Comparison of ENCODE assay signal across 8 cellular contexts in the genomic region with DNA sequence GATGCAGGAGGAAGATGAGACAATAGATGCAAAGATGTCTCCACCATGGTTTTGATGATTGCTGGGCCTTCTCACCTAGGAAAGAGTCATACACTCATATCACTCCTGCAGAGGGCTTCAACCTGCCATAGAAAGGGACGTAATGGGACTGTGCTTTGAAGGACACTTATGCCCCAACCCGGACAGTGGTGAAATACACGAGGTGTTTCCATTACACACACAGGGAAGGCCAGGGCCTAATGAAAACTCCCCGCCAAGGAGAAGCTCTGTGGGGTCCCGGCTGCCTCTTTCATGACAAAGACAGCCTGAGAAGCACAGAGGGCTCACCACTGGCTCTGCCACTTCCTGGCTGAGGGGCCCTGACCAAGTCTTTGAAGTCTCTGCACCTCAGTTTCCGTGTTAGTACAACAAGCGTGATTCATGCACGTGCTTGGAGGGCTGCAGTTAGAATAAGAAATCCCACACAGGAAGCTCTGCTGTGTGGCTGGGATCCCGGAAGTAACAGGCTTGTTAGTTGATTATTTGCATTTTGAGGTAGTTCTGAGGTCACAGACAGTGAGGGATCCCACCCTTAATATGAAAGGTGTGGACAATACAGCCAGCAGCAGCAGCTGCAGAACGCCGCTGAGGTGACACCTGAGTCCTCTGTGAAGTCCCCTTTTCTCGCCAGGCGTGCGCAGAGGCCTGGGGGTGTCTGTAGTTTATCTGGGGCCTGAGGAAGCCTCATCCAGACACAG.
DNase-seq lines count a peak whose midpoint lies in the region; ATAC-seq and TF ChIP-seq lines count a peak whose summit lies in the region.

No MANE protein-coding gene starts in this region.

- H3K9me3 Mint-ChIP-seq in activated CD8-positive, alpha-beta T cell treated with anti-CD3 and anti-CD28 coated beads, Interleukin-2, amount 10 ng/mL, durations not matched to agents 7 days and 5 days (ENCODE audit: insufficient read depth) = no peaks in the 10 kb centered on the region
- H3K9me3 Mint-ChIP-seq in memory B cell = no peaks in the 10 kb centered on the region

- H2AFZ ChIP-seq in PC-9 = no peak overlapping the region

- no peaks in the 10 kb centered on the region for H3K27me3 Mint-ChIP-seq in activated CD8-positive, alpha-beta T cell treated with anti-CD3 and anti-CD28 coated beads, Interleukin-2, amount 10 ng/mL, durations not matched to agents 7 days and 5 days (ENCODE audit: low read depth)
- H3K27me3 Mint-ChIP-seq in memory B cell = no peaks in the 10 kb centered on the region

- H3K4me3 ChIP-seq in PC-9 = no peak overlapping the region

- peaks cover 55% of the 10 kb centered on the region for H3K4me1 Mint-ChIP-seq in activated CD8-positive, alpha-beta T cell treated with anti-CD3 and anti-CD28 coated beads, Interleukin-2, amount 10 ng/mL, durations not matched to agents 7 days and 5 days (ENCODE audit: low read depth)
- peaks cover 17% of the 10 kb centered on the region for H3K4me1 Mint-ChIP-seq in memory B cell

- peak overlapping the region; percentile 82 for H3K27ac Mint-ChIP-seq in activated CD8-positive, alpha-beta T cell treated with anti-CD3 and anti-CD28 coated beads, Interleukin-2, amount 10 ng/mL, durations not matched to agents 7 days and 5 days
- peak overlapping the region; percentile 89 for H3K27ac Mint-ChIP-seq in memory B cell

- H3K4me3 Mint-ChIP-seq in activated CD8-positive, alpha-beta T cell treated with anti-CD3 and anti-CD28 coated beads, Interleukin-2, amount 10 ng/mL, durations not matched to agents 7 days and 5 days = peak overlapping the region; percentile 12
- peak overlapping the region; percentile 34 for H3K4me3 Mint-ChIP-seq in memory B cell

- no peaks in the 10 kb centered on the region for H3K4me1 ChIP-seq in PC-9 (replicated peaks; ENCODE audit: insufficient read depth)

- CTCF ChIA-PET in activated CD8-positive, alpha-beta T cell treated with anti-CD3 and anti-CD28 coated beads, Interleukin-2, amount 10 ng/mL, durations not matched to agents 7 days and 5 days (lab: Charles Lee) = interaction anchor here (1.0 to 2.6 kb wide), 5 partner anchors 10 to 109 kb away, joined by 3 to 17 read pairs (median 5); no protein-coding TSS in a partner anchor
- CTCF ChIA-PET in PC-9 (lab: Charles Lee) = no interaction called here

- H3K9me2 ChIP-seq in PC-9 (ENCODE audit: insufficient read depth) = no peaks in the 10 kb centered on the region

- ATAC-seq in GM19397 (IDR thresholded peaks at IDR 0.05; ENCODE audit: unreplicated experiment) (peak; percentile 81), HG03565 (IDR thresholded peaks at IDR 0.05; ENCODE audit: unreplicated experiment) (peak; percentile 80), memory B cell (ENCODE audit: low read depth) (peak; percentile 89)
- peak; percentile 93 for ATAC-seq in activated CD8-positive, alpha-beta T cell treated with anti-CD3 and anti-CD28 coated beads, Interleukin-2, amount 10 ng/mL, durations not matched to agents 7 days and 5 days

- peak; percentile 92 for DNase-seq in activated CD8-positive, alpha-beta T cell treated with anti-CD3 and anti-CD28 coated beads, Interleukin-2, amount 10 ng/mL, durations not matched to agents 7 days and 5 days
- DNase-seq in memory B cell (ENCODE audit: low spot score in 2 of 2) = peak; percentile 40 to 59
- DNase-seq in DMS153 (lab: John Stamatoyannopoulos, UW) = no peak
- DNase-seq in PC-9 = no peak
- DNase-seq in NCI-H2029 treated with DMSO at 0.1 percent for 48 hours (lab: John Stamatoyannopoulos, UW) = no peak
- DNase-seq in globus pallidus (ENCODE audit: low spot score) = no peak

- no peaks in the 10 kb centered on the region for H4K20me1 ChIP-seq in PC-9 (ENCODE audit: insufficient read depth)

- intact Hi-C loops in PC-9 (cut with micrococcal nuclease; ENCODE audit: unreplicated experiment) = no loop called here

- no peaks in the 10 kb centered on the region for H3K36me3 ChIP-seq in PC-9 (ENCODE audit: low read depth)

- no peak for TF ChIP-seq CTCF in PC-9 (conservative IDR thresholded peaks at IDR 0.05)

- no TSS peak for BruUV-seq in PC-9 (replicated peaks; lab: Mats Ljungman, UMichigan)

- no peak overlapping the region for H3K4me2 ChIP-seq in PC-9

- H3K9me3 ChIP-seq in PC-9 (ENCODE audit: insufficient read depth, low read depth) = no peaks in the 10 kb centered on the region

- no peaks in the 10 kb centered on the region for H3K36me3 Mint-ChIP-seq in activated CD8-positive, alpha-beta T cell treated with anti-CD3 and anti-CD28 coated beads, Interleukin-2, amount 10 ng/mL, durations not matched to agents 7 days and 5 days (ENCODE audit: low read depth)
- no peaks in the 10 kb centered on the region for H3K36me3 Mint-ChIP-seq in memory B cell

- no peaks in the 10 kb centered on the region for H3F3A ChIP-seq in PC-9 (ENCODE audit: insufficient read depth, low read depth)

- no peaks in the 10 kb centered on the region for H3K79me2 ChIP-seq in PC-9 (ENCODE audit: low read depth)

- POLR2A ChIA-PET in activated CD8-positive, alpha-beta T cell treated with anti-CD3 and anti-CD28 coated beads, Interleukin-2, amount 10 ng/mL, durations not matched to agents 7 days and 5 days (lab: Charles Lee) = interaction anchor here (0.6 to 1.2 kb wide), 7 partner anchors 8 to 304 kb away, joined by 3 to 9 read pairs (median 3); a partner anchor contains a TSS
- POLR2A ChIA-PET in PC-9 (lab: Charles Lee; ENCODE audit: unreplicated experiment) = no interaction called here

- no peak overlapping the region for H3K27ac ChIP-seq in PC-9

- H3K27me3 ChIP-seq in PC-9 (ENCODE audit: insufficient read depth, low read depth) = no peaks in the 10 kb centered on the region

Comparison
In these comparisons a context has a peak if more than half of its experiments do, and no peak if none do; other contexts are left out.
1. DNase-seq: peak in activated CD8-positive, alpha-beta T cell treated with anti-CD3 and anti-CD28 coated beads, Interleukin-2, amount 10 ng/mL, durations not matched to agents 7 days and 5 days (single experiment) and memory B cell (2 of 2); none in DMS153 (single experiment), PC-9 (0 of 2), NCI-H2029 treated with DMSO at 0.1 percent for 48 hours (single experiment) and globus pallidus (single experiment).
2. Peak in every context shown above with its lines, with median percentiles within 50 percentile points of each other: ATAC-seq.